8 cellular contexts compared by ENCODE assay signal in genomic region chr2:75466708-75467311, GRCh38.
DNase-seq lines count a peak whose midpoint lies in the region; ATAC-seq, FAIRE-seq and TF ChIP-seq lines count a peak whose summit lies in the region.

No MANE protein-coding gene starts in this region.

- H3K9me3 ChIP-seq in kidney (ENCODE audit: control insufficient read depth in 1 of 2, low read length in 2 of 2): no peaks in the 10 kb centered on the region

- TF ChIP-seq CTCF in kidney (IDR thresholded peaks at IDR 0.05; ENCODE audit: borderline replicate concordance, extremely low read depth, insufficient read depth): peak; percentile 50

- no peaks in the 10 kb centered on the region for H3K36me3 ChIP-seq in kidney (ENCODE audit: control insufficient read depth in 1 of 2, insufficient read depth in 2 of 2, low read length in 2 of 2)

- no peak overlapping the region for H3K9ac ChIP-seq in kidney (ENCODE audit: low read length in 2 of 2)

- intact Hi-C loops in kidney (cut with DNase I): no loop called here

- H3K4me1 ChIP-seq in kidney (ENCODE audit: control insufficient read depth in 1 of 2, insufficient read depth in 1 of 2, low read depth in 1 of 2, low read length in 2 of 2): no peaks in the 10 kb centered on the region

- FAIRE-seq in HTR-8/SVneo (lab: Jason Lieb, UNC) (no peak), kidney (lab: Jason Lieb, UNC) (no peak)

- H3K4me3 ChIP-seq in kidney (ENCODE audit: low read length in 2 of 2): no peak overlapping the region

- peak; percentile 51 for DNase-seq in activated CD8-positive, alpha-beta memory T cell treated with anti-CD3 and anti-CD28 coated beads, Interleukin-2, amount 50 U/mL, for 48 hours
- no peak for DNase-seq in activated CD8-positive, alpha-beta memory T cell treated with anti-CD3 and anti-CD28 coated beads, Interleukin-2, amount 50 U/mL, for 4 hours
- peak; percentile 38 for DNase-seq in HTR-8/SVneo (ENCODE audit: insufficient read length, low spot score)
- peak; percentile 59 for DNase-seq in SW480 (ENCODE audit: low spot score)
- no peak for DNase-seq in kidney
- no peak for DNase-seq in OCI-M2 (lab: John Stamatoyannopoulos, UW; ENCODE audit: unreplicated experiment)

- H3K27ac ChIP-seq in kidney (ENCODE audit: low read depth in 2 of 2, low read length in 2 of 2): no peak overlapping the region

- ATAC-seq in HG03095 (IDR thresholded peaks at IDR 0.05; ENCODE audit: unreplicated experiment): no peak
- ATAC-seq in HG03045 (IDR thresholded peaks at IDR 0.05; ENCODE audit: unreplicated experiment): no peak

Comparison
In these comparisons a context has a peak if more than half of its experiments do, and no peak if none do; other contexts are left out.
1. DNase-seq: peak in activated CD8-positive, alpha-beta memory T cell treated with anti-CD3 and anti-CD28 coated beads, Interleukin-2, amount 50 U/mL, for 48 hours (single experiment), HTR-8/SVneo (single experiment) and SW480 (single experiment); none in activated CD8-positive, alpha-beta memory T cell treated with anti-CD3 and anti-CD28 coated beads, Interleukin-2, amount 50 U/mL, for 4 hours (single experiment), kidney (single experiment) and OCI-M2 (single experiment).